In the genomic region with DNA sequence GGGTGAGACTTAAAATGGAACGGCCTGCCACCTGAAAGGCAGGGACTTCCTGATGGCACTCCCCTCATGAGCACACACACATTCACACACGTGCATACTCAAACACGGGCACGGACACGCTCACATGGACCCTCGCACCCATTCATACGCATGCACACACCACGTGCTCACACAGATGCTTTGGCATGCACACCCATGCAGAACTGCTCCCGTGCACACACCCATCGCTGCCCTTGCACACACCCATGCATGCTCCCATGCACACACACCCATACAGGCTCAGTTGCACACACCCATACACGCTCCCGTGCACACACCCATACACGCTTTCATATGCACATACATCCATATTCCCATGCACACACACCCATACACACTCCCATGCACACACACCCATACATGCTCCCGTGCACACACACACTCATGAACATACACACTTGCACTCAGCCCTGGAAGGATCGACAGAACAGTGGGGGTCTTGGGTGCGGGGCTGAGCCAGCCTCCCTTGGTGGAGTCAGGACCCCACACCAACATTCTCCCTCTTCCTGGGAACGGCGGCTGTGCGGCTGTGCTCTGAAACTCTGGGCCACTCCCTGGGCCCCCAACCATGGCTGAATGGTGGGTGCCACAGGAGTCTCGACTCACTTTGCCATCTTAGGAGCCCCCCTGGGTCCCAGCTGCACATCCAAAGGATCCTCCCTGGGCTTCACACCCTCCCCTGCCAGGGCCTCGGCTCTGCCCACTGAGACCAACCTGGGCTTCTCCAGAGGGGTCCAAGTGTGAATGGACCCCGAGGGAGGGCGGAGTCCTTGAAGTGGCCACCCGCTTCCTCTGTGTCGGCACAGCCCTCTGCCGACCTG, we compare ENCODE assay signal across 21 cellular contexts.
DNase-seq lines count a peak whose midpoint lies in the region; ATAC-seq and TF ChIP-seq lines count a peak whose summit lies in the region.
"Had no signal": no experiment of that assay in that cellular context is flagged by ENCODE, and none has a peak within 500 bp of the region (broad histone marks: within the 10 kb centered on the region; RNA-seq: fewer than 3 reads in every experiment).

No MANE protein-coding gene starts in this region.

- no peak overlapping the region for H3K4me3 ChIP-seq in mucosa of descending colon
- H3K4me3 ChIP-seq: HAP-1, SJCRH30, tibial artery had no signal

- H3K4me1 Mint-ChIP-seq in HFFc6 (ENCODE audit: low read depth), result peaks cover 13% of the 10 kb centered on the region
- H3K4me1 Mint-ChIP-seq in brain, result peaks cover 68% of the 10 kb centered on the region

- peaks cover 22% of the 10 kb centered on the region for H3K27me3 Mint-ChIP-seq in HFFc6 (ENCODE audit: insufficient read depth)
- peaks cover 3% of the 10 kb centered on the region for H3K27me3 Mint-ChIP-seq in brain
- H3K27me3 Mint-ChIP-seq: central memory CD8-positive, alpha-beta T cell had no signal

- no peaks in the 10 kb centered on the region for H3K36me3 ChIP-seq in mucosa of descending colon (ENCODE audit: low read depth)
- H3K36me3 ChIP-seq: HAP-1, SJCRH30 had no signal

- peak; percentile 8 for ATAC-seq in mucosa of descending colon
- no peak for ATAC-seq in GM19328 (IDR thresholded peaks at IDR 0.05; ENCODE audit: unreplicated experiment)
- ATAC-seq in HG03354 (IDR thresholded peaks at IDR 0.05; ENCODE audit: poor library complexity, severe bottlenecking, unreplicated experiment), result no peak
- ATAC-seq: CD8-positive, alpha-beta T cell; naive thymus-derived CD8-positive, alpha-beta T cell; T-helper 17 cell had no signal

- intact Hi-C loops in mucosa of descending colon (cut with DNase I, micrococcal nuclease), result loop anchor here (2.0 to 5.0 kb wide), 2 partner anchors 269 to 271 kb away; no protein-coding TSS in a partner anchor

- peaks cover 3% of the 10 kb centered on the region; the same call in 1 of the 2 replicates for H3K9me3 Mint-ChIP-seq in HFFc6
- H3K9me3 Mint-ChIP-seq in brain, result peaks cover 0 to 2% (median 0%) of the 10 kb centered on the region in 5 experiments
- H3K9me3 Mint-ChIP-seq: CD8-positive, alpha-beta T cell; central memory CD8-positive, alpha-beta T cell; memory B cell; naive thymus-derived CD8-positive, alpha-beta T cell had no signal

- H3K9me3 ChIP-seq in mucosa of descending colon, result no peaks in the 10 kb centered on the region
- H3K9me3 ChIP-seq: SJCRH30, tibial artery had no signal

- TF ChIP-seq CTCF in HFFc6 (IDR thresholded peaks at IDR 0.05) (no peak), brain (conservative IDR thresholded peaks at IDR 0.05) (no peak), mucosa of descending colon (IDR thresholded peaks at IDR 0.05) (no peak)

- DNase-seq in Ammon's horn (ENCODE audit: low spot score) (peak; percentile 31), HFFc6 (no peak), mucosa of descending colon (no peak), NCI-H2196 (lab: John Stamatoyannopoulos, UW; ENCODE audit: unreplicated experiment) (no peak)
- DNase-seq in stimulated activated CD4-positive, alpha-beta T cell treated with anti-CD3 and anti-CD28 coated beads, Interleukin-2, amount 100 ng/mL, for 24 hours, result no peak
- DNase-seq: activated CD4-positive, alpha-beta T cell treated with anti-CD3 and anti-CD28 coated beads, Interleukin-2, amount 50 U/mL, for 4 hours; activated gamma-delta T cell treated with Interleukin-2 at 50 U/mL for 16 hours; CD8-positive, alpha-beta T cell; foreskin melanocyte; naive thymus-derived CD8-positive, alpha-beta T cell; NCI-H526 treated with DMSO at 0.1 percent for 48 hours; T-helper 17 cell; tibial artery had no signal

- H3K27ac Mint-ChIP-seq in HFFc6 (0 out of 2 replicates have a peak overlapping the region, but pooled peaks have one; percentile 4), brain (peak overlapping the region; percentile 40 to 93 (median 76))
- H3K27ac Mint-ChIP-seq: CD8-positive, alpha-beta T cell; memory B cell; stimulated activated naive CD8-positive, alpha-beta T cell treated with anti-CD3 and anti-CD28 coated beads, Interleukin-15, Interleukin-2, amounts not matched to agents 100 ng/mL and 50 ng/mL, for 24 hours; T-helper 17 cell had no signal

- H3K4me1 ChIP-seq in mucosa of descending colon (ENCODE audit: low read depth), result peaks cover 2% of the 10 kb centered on the region
- H3K4me1 ChIP-seq: HAP-1 had no signal

- no peak overlapping the region; the same call in 1 of the 2 replicates for H3K4me3 Mint-ChIP-seq in HFFc6
- peak overlapping the region in 2 of 5 experiments; percentile 4 to 18 for H3K4me3 Mint-ChIP-seq in brain
- H3K4me3 Mint-ChIP-seq: CD8-positive, alpha-beta T cell; central memory CD8-positive, alpha-beta T cell; memory B cell; naive thymus-derived CD8-positive, alpha-beta T cell; stimulated activated naive CD8-positive, alpha-beta T cell treated with anti-CD3 and anti-CD28 coated beads, Interleukin-15, Interleukin-2, amounts not matched to agents 100 ng/mL and 50 ng/mL, for 24 hours; T-helper 17 cell had no signal

- H3K36me3 Mint-ChIP-seq in HFFc6 (ENCODE audit: low read depth) (no peaks in the 10 kb centered on the region; the same call in 1 of the 2 replicates), brain (peaks cover 2% of the 10 kb centered on the region)
- H3K36me3 Mint-ChIP-seq: memory B cell; naive thymus-derived CD8-positive, alpha-beta T cell had no signal
